ENCODE assay signal across 1 cellular context in genomic region chr1:235644693-235645305, GRCh38.
TF ChIP-seq lines count a peak whose summit lies in the region.

No MANE protein-coding gene starts in this region.

TF ChIP-seq in H1, 55 proteins besides CTCF, POLR2A, EP300 and RAD21:
- no peak for TF ChIP-seq ZNF274 (IDR thresholded peaks at IDR 0.05; ENCODE audit: borderline replicate concordance, extremely low read depth, low read length)
- no peak for TF ChIP-seq SAP30 (IDR thresholded peaks at IDR 0.05; ENCODE audit: insufficient read depth, insufficient replicate concordance, low read length)
- TF ChIP-seq GABPA (IDR thresholded peaks at IDR 0.05; ENCODE audit: borderline replicate concordance, insufficient read depth, low read length), result no peak
- TF ChIP-seq TAF7 (optimal IDR thresholded peaks at IDR 0.05; ENCODE audit: borderline replicate concordance, low read depth, low read length), result no peak
- no peak for TF ChIP-seq HDAC2 (IDR thresholded peaks at IDR 0.05; ENCODE audit: borderline replicate concordance in 1 of 2, low read depth in 2 of 2, low read length in 2 of 2)
- TF ChIP-seq, protein P1, sequence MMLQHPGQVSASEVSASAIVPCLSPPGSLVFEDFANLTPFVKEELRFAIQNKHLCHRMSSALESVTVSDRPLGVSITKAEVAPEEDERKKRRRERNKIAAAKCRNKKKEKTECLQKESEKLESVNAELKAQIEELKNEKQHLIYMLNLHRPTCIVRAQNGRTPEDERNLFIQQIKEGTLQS (IDR thresholded peaks at IDR 0.05; ENCODE audit: insufficient read depth, low read depth, low read length), result no peak
- no peak for TF ChIP-seq SUZ12 (IDR thresholded peaks at IDR 0.05; ENCODE audit: low read length)
- TF ChIP-seq YY1 (IDR thresholded peaks at IDR 0.05; ENCODE audit: low read depth, low read length), result no peak
- TF ChIP-seq, protein P2, sequence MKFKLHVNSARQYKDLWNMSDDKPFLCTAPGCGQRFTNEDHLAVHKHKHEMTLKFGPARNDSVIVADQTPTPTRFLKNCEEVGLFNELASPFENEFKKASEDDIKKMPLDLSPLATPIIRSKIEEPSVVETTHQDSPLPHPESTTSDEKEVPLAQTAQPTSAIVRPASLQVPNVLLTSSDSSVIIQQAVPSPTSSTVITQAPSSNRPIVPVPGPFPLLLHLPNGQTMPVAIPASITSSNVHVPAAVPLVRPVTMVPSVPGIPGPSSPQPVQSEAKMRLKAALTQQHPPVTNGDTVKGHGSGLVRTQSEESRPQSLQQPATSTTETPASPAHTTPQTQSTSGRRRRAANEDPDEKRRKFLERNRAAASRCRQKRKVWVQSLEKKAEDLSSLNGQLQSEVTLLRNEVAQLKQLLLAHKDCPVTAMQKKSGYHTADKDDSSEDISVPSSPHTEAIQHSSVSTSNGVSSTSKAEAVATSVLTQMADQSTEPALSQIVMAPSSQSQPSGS (IDR thresholded peaks at IDR 0.05; ENCODE audit: low read length), result no peak
- TF ChIP-seq, protein P3, sequence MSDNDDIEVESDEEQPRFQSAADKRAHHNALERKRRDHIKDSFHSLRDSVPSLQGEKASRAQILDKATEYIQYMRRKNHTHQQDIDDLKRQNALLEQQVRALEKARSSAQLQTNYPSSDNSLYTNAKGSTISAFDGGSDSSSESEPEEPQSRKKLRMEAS (IDR thresholded peaks at IDR 0.05), result no peak
- no peak for TF ChIP-seq KDM1A (IDR thresholded peaks at IDR 0.05; ENCODE audit: borderline replicate concordance, low read length)
